ENCODE assay signal across 28 cellular contexts in the genomic region with DNA sequence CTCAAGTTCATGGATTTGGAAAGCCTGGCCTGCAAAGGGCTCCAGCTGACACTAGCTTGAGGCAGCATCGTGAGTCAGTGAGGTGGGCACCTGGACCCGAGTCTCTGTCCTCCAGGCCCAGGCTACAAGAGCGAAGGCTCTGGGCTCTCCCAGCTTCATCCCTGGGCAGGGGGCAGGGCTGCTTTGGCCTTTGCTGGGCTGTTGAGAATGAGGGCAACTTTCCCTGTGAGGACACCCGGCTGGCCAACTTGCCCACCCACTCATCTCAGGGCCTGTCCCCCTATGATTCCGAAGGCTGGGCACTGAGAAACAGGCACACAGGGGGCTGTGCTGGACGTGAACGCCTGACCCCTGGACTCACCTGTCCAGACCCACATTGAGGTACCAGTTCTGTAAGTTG. TPM values are rescaled to one million over a fixed set of nuclear protein-coding genes. Genes with fewer than 3 reads are reported as not detected.
"Had no signal": no experiment of that assay in that cellular context is flagged by ENCODE, and none has a peak within 500 bp of the region (broad histone marks: within the 10 kb centered on the region; RNA-seq: fewer than 3 reads in every experiment).

No MANE protein-coding gene starts in this region.

- ATAC-seq: activated CD4-positive, CD25-positive, alpha-beta regulatory T cell treated with anti-CD3 and anti-CD28 coated beads, Interleukin-2, amount 50 U/mL, for 24 hours; activated CD8-positive, alpha-beta T cell treated with anti-CD3 and anti-CD28 coated beads for 36 hours; activated T-cell treated with anti-CD3 and anti-CD28 coated beads, Interleukin-2, amount 50 U/mL, for 72 hours; SK-N-SH treated with all-trans-retinoic acid at 6 μM for 48 hours had no signal

- H3K36me3 ChIP-seq: SJSA1 had no signal

- DNase-seq: activated CD4-positive, alpha-beta T cell treated with anti-CD3 and anti-CD28 coated beads for 4 hours; activated CD8-positive, alpha-beta memory T cell treated with anti-CD3 and anti-CD28 coated beads, Interleukin-2, amount 50 U/mL, for 4 hours; activated CD8-positive, alpha-beta T cell treated with anti-CD3 and anti-CD28 coated beads for 36 hours; activated gamma-delta T cell treated with Interleukin-2 at 50 U/mL for 16 hours; activated naive CD4-positive, alpha-beta T cell treated with anti-CD3 and anti-CD28 coated beads, Interleukin-2, amount 10 ng/mL, durations not matched to agents 7 days and 5 days; activated naive CD8-positive, alpha-beta T cell treated with anti-CD3 and anti-CD28 coated beads for 36 hours; activated T-cell treated with anti-CD3 and anti-CD28 coated beads, Interleukin-2, amount 50 U/mL, for 72 hours; anterior cingulate cortex; KG1; NCI-H1092; NCI-H1417; NCI-H1930; NCI-H2107; NCI-H2171 treated with DMSO at 0.1 percent for 48 hours; NCI-H226; NCI-H526 treated with DMSO at 0.1 percent for 48 hours; NCI-H82; OCI-M1; RPMI8226; SHP77; SW 1271 had no signal

- H3K9me3 ChIP-seq: SJSA1 had no signal

- H3K27ac ChIP-seq: SJSA1 had no signal

- H3K27me3 ChIP-seq: SJSA1 had no signal

- H3K4me3 ChIP-seq: SJSA1 had no signal

RNA-seq across cellular contexts. Expression of gene LDB3, which starts 24.4 kb away (rescaled TPM):
- total RNA-seq: activated T-helper 2 cell treated with anti-CD3 and anti-CD28 coated beads, Interferon-gamma antibody, Interleukin-2, Interleukin-4, amounts not matched to agents 10 μg/mL and 5 μg/mL and 100 μg/mL, durations not matched to agents 14 hours and 24 hours and 36 hours had no signal

RNA-seq across cellular contexts. Expression of gene OPN4, which starts 38.3 kb away (rescaled TPM):
- total RNA-seq: activated CD8-positive, alpha-beta T cell treated with anti-CD3 and anti-CD28 coated beads for 36 hours; activated naive CD8-positive, alpha-beta T cell treated with anti-CD3 and anti-CD28 coated beads for 36 hours; activated T-cell treated with anti-CD3 and anti-CD28 coated beads, Interleukin-2, amount 50 U/mL, for 72 hours; activated T-helper 2 cell treated with anti-CD3 and anti-CD28 coated beads, Interferon-gamma antibody, Interleukin-2, Interleukin-4, amounts not matched to agents 10 μg/mL and 5 μg/mL and 100 μg/mL, durations not matched to agents 14 hours and 24 hours and 36 hours; LHCN-M2; NCI-H460; SJSA1 had no signal
- polyA plus RNA-seq: IgD-negative memory B cell had no signal
